ENCODE assay signal across 10 cellular contexts in genomic region chr22:17086750-17087149, GRCh38. TPM values are rescaled to one million over a fixed set of nuclear protein-coding genes. Genes with fewer than 3 reads are reported as not detected.
DNase-seq lines count a peak whose midpoint lies in the region; ATAC-seq and TF ChIP-seq lines count a peak whose summit lies in the region.
"Had no signal": no experiment of that assay in that cellular context is flagged by ENCODE, and none has a peak within 500 bp of the region (broad histone marks: within the 10 kb centered on the region; RNA-seq: fewer than 3 reads in every experiment).

No MANE protein-coding gene starts in this region.

- H3K4me3 ChIP-seq in hepatocyte (no peak overlapping the region), thyroid gland (replicated peaks in 1 of 3) (no peak overlapping the region), gastroesophageal sphincter (peak overlapping the region in 1 of 2 donors; percentile 82)
- H3K4me3 ChIP-seq: SJCRH30 had no signal

- peaks cover 12% of the 10 kb centered on the region for H3K27me3 Mint-ChIP-seq in activated CD8-positive, alpha-beta memory T cell treated with anti-CD3 and anti-CD28 coated beads, Interleukin-2, amount 10 ng/mL, durations not matched to agents 7 days and 5 days
- peaks cover 12% of the 10 kb centered on the region for H3K27me3 Mint-ChIP-seq in activated CD4-positive, alpha-beta memory T cell treated with anti-CD3 and anti-CD28 coated beads, Interleukin-2, amount 10 ng/mL, durations not matched to agents 7 days and 5 days
- no peaks in the 10 kb centered on the region for H3K27me3 Mint-ChIP-seq in stimulated activated naive CD8-positive, alpha-beta T cell treated with anti-CD3 and anti-CD28 coated beads, Interleukin-15, amount 100 ng/mL, for 72 hours

- H3K27ac ChIP-seq in hepatocyte, result no peak overlapping the region
- no peak overlapping the region for H3K27ac ChIP-seq in thyroid gland
- H3K27ac ChIP-seq in gastroesophageal sphincter, result no peak overlapping the region

- peak overlapping the region; percentile 80 for H3K4me3 Mint-ChIP-seq in activated CD8-positive, alpha-beta memory T cell treated with anti-CD3 and anti-CD28 coated beads, Interleukin-2, amount 10 ng/mL, durations not matched to agents 7 days and 5 days
- peak overlapping the region; percentile 81 for H3K4me3 Mint-ChIP-seq in activated CD4-positive, alpha-beta memory T cell treated with anti-CD3 and anti-CD28 coated beads, Interleukin-2, amount 10 ng/mL, durations not matched to agents 7 days and 5 days
- H3K4me3 Mint-ChIP-seq in stimulated activated naive CD8-positive, alpha-beta T cell treated with anti-CD3 and anti-CD28 coated beads, Interleukin-15, amount 100 ng/mL, for 72 hours, result peak overlapping the region; percentile 85 to 88

- CTCF ChIA-PET in activated CD8-positive, alpha-beta memory T cell treated with anti-CD3 and anti-CD28 coated beads, Interleukin-2, amount 10 ng/mL, durations not matched to agents 7 days and 5 days (lab: Charles Lee), result interaction anchor here (1.0 to 3.0 kb wide), 6 partner anchors 10 to 86 kb away, joined by 3 to 20 read pairs (median 7); no protein-coding TSS in a partner anchor
- CTCF ChIA-PET in activated CD4-positive, alpha-beta memory T cell treated with anti-CD3 and anti-CD28 coated beads, Interleukin-2, amount 10 ng/mL, durations not matched to agents 7 days and 5 days (lab: Charles Lee), result interaction anchor here (0.6 to 4.3 kb wide), 3 partner anchors 11 to 149 kb away, joined by 3 to 18 read pairs (median 7); no protein-coding TSS in a partner anchor

- H4K20me1 ChIP-seq in hepatocyte (ENCODE audit: insufficient read depth, poor library complexity, severe bottlenecking), result peaks cover 13% of the 10 kb centered on the region

- no peaks in the 10 kb centered on the region for H3K9me2 ChIP-seq in hepatocyte (replicated peaks; ENCODE audit: insufficient read depth)

- peak overlapping the region; percentile 83 for H3K27ac Mint-ChIP-seq in activated CD8-positive, alpha-beta memory T cell treated with anti-CD3 and anti-CD28 coated beads, Interleukin-2, amount 10 ng/mL, durations not matched to agents 7 days and 5 days
- H3K27ac Mint-ChIP-seq in activated CD4-positive, alpha-beta memory T cell treated with anti-CD3 and anti-CD28 coated beads, Interleukin-2, amount 10 ng/mL, durations not matched to agents 7 days and 5 days, result peak overlapping the region; percentile 68
- H3K27ac Mint-ChIP-seq in stimulated activated naive CD8-positive, alpha-beta T cell treated with anti-CD3 and anti-CD28 coated beads, Interleukin-15, amount 100 ng/mL, for 72 hours, result no peak overlapping the region

- H3K27me3 ChIP-seq in hepatocyte (no peaks in the 10 kb centered on the region), thyroid gland (no peaks in the 10 kb centered on the region), gastroesophageal sphincter (peaks cover 29% of the 10 kb centered on the region)
- H3K27me3 ChIP-seq: SJCRH30 had no signal

- H3K4me2 ChIP-seq in hepatocyte, result peak overlapping the region; percentile 91

- H3K9me3 ChIP-seq in hepatocyte (ENCODE audit: low read depth), result no peaks in the 10 kb centered on the region
- no peaks in the 10 kb centered on the region for H3K9me3 ChIP-seq in thyroid gland
- H3K9me3 ChIP-seq in gastroesophageal sphincter, result no peaks in the 10 kb centered on the region
- H3K9me3 ChIP-seq: SJCRH30 had no signal

- peaks cover 17% of the 10 kb centered on the region for H3K36me3 Mint-ChIP-seq in activated CD8-positive, alpha-beta memory T cell treated with anti-CD3 and anti-CD28 coated beads, Interleukin-2, amount 10 ng/mL, durations not matched to agents 7 days and 5 days
- H3K36me3 Mint-ChIP-seq in activated CD4-positive, alpha-beta memory T cell treated with anti-CD3 and anti-CD28 coated beads, Interleukin-2, amount 10 ng/mL, durations not matched to agents 7 days and 5 days (ENCODE audit: low read depth), result peaks cover 25% of the 10 kb centered on the region

- peaks cover 9% of the 10 kb centered on the region for H3K4me1 ChIP-seq in hepatocyte (ENCODE audit: insufficient read depth)
- peaks cover 5 to 11% of the 10 kb centered on the region in 2 donors for H3K4me1 ChIP-seq in thyroid gland
- H3K4me1 ChIP-seq in gastroesophageal sphincter, result peaks cover 0 to 33% (median 9%) of the 10 kb centered on the region in 3 donors

- POLR2A ChIA-PET in activated CD4-positive, alpha-beta memory T cell treated with anti-CD3 and anti-CD28 coated beads, Interleukin-2, amount 10 ng/mL, durations not matched to agents 7 days and 5 days (lab: Charles Lee), result interaction anchor here (1.0 to 4.5 kb wide), 10 partner anchors 11 to 552 kb away, joined by 3 to 39 read pairs (median 6); partner anchors contain the start of genes BCL2L13 and HDHD5

- no peak for TF ChIP-seq POLR2A in thyroid gland (IDR thresholded peaks at IDR 0.05)
- no peak for TF ChIP-seq POLR2A in gastroesophageal sphincter (IDR thresholded peaks at IDR 0.05)

- no peak for DNase-seq in activated CD8-positive, alpha-beta memory T cell treated with anti-CD3 and anti-CD28 coated beads, Interleukin-2, amount 10 ng/mL, durations not matched to agents 7 days and 5 days
- no peak for DNase-seq in activated CD8-positive, alpha-beta memory T cell treated with anti-CD3 and anti-CD28 coated beads, Interleukin-2, amount 50 U/mL, for 4 hours
- DNase-seq in activated CD4-positive, alpha-beta memory T cell treated with anti-CD3 and anti-CD28 coated beads, Interleukin-2, amount 10 ng/mL, durations not matched to agents 7 days and 5 days, result no peak
- DNase-seq in hepatocyte (ENCODE audit: low spot score) (no peak), NCI-H2029 treated with DMSO at 0.1 percent for 48 hours (lab: John Stamatoyannopoulos, UW) (no peak), thyroid gland (no peak)
- DNase-seq in stimulated activated naive CD8-positive, alpha-beta T cell treated with anti-CD3 and anti-CD28 coated beads, Interleukin-15, amount 100 ng/mL, for 72 hours, result peak in 1 of 2 donors; percentile 22
- DNase-seq: ACHN had no signal

- H3K4me1 Mint-ChIP-seq in activated CD8-positive, alpha-beta memory T cell treated with anti-CD3 and anti-CD28 coated beads, Interleukin-2, amount 10 ng/mL, durations not matched to agents 7 days and 5 days, result peaks cover 55% of the 10 kb centered on the region
- peaks cover 55% of the 10 kb centered on the region for H3K4me1 Mint-ChIP-seq in activated CD4-positive, alpha-beta memory T cell treated with anti-CD3 and anti-CD28 coated beads, Interleukin-2, amount 10 ng/mL, durations not matched to agents 7 days and 5 days
- peaks cover 69% of the 10 kb centered on the region for H3K4me1 Mint-ChIP-seq in stimulated activated naive CD8-positive, alpha-beta T cell treated with anti-CD3 and anti-CD28 coated beads, Interleukin-15, amount 100 ng/mL, for 72 hours

- no peak for ATAC-seq in activated CD8-positive, alpha-beta memory T cell treated with anti-CD3 and anti-CD28 coated beads, Interleukin-2, amount 10 ng/mL, durations not matched to agents 7 days and 5 days
- ATAC-seq in stimulated activated naive CD8-positive, alpha-beta T cell treated with anti-CD3 and anti-CD28 coated beads, Interleukin-15, amount 100 ng/mL, for 72 hours, result peak; percentile 11
- no peak for ATAC-seq in gastroesophageal sphincter

- intact Hi-C loops in thyroid gland (cut with DNase I), result no loop called here

- H3K9me3 Mint-ChIP-seq in activated CD8-positive, alpha-beta memory T cell treated with anti-CD3 and anti-CD28 coated beads, Interleukin-2, amount 10 ng/mL, durations not matched to agents 7 days and 5 days (ENCODE audit: low read depth), result no peaks in the 10 kb centered on the region
- H3K9me3 Mint-ChIP-seq in activated CD4-positive, alpha-beta memory T cell treated with anti-CD3 and anti-CD28 coated beads, Interleukin-2, amount 10 ng/mL, durations not matched to agents 7 days and 5 days, result no peaks in the 10 kb centered on the region
- no peaks in the 10 kb centered on the region for H3K9me3 Mint-ChIP-seq in stimulated activated naive CD8-positive, alpha-beta T cell treated with anti-CD3 and anti-CD28 coated beads, Interleukin-15, amount 100 ng/mL, for 72 hours

- no peak for TF ChIP-seq CTCF in hepatocyte (IDR thresholded peaks at IDR 0.05; ENCODE audit: poor library complexity)
- no peak for TF ChIP-seq CTCF in thyroid gland (IDR thresholded peaks at IDR 0.05)
- no peak for TF ChIP-seq CTCF in gastroesophageal sphincter (IDR thresholded peaks at IDR 0.05)

- no peak overlapping the region for H2AFZ ChIP-seq in hepatocyte

- no peak for TF ChIP-seq EP300 in gastroesophageal sphincter (IDR thresholded peaks at IDR 0.05)

- peaks cover 21% of the 10 kb centered on the region for H3K79me2 ChIP-seq in hepatocyte

- 72% methylated on average over 7 of the region's 7 CpGs for WGBS in hepatocyte (ENCODE audit: low lambda C conversion rate, missing lambda C conversion rate)
- WGBS in thyroid gland, 2 donors, result 77 to 81% methylated on average over 7 of the region's 7 CpGs
- 77 to 83% methylated on average over 1 to 6 of the region's 7 CpGs for WGBS in gastroesophageal sphincter (ENCODE audit: low coverage in 1 of 2), 2 donors

- H3K36me3 ChIP-seq in hepatocyte (replicated peaks; ENCODE audit: insufficient read depth, low read depth) (no peaks in the 10 kb centered on the region), thyroid gland (no peaks in the 10 kb centered on the region), gastroesophageal sphincter (no peaks in the 10 kb centered on the region)
- H3K36me3 ChIP-seq: SJCRH30 had no signal

RNA-seq across cellular contexts. Expression of gene IL17RA, which starts 1.9 kb away (rescaled TPM):
- total RNA-seq in activated CD8-positive, alpha-beta memory T cell treated with anti-CD3 and anti-CD28 coated beads, Interleukin-2, amount 10 ng/mL, durations not matched to agents 7 days and 5 days, result 10 to 100 TPM; 22.5 to 25.1 TPM
- total RNA-seq in activated CD4-positive, alpha-beta memory T cell treated with anti-CD3 and anti-CD28 coated beads, Interleukin-2, amount 10 ng/mL, durations not matched to agents 7 days and 5 days, result 10 to 100 TPM; 37.8 to 38.7 TPM
- total RNA-seq in hepatocyte (6.6 and 8.4 TPM in 2 replicates), thyroid gland (10 to 100 TPM; 10.3 to 19.1 (median 15.5) TPM), gastroesophageal sphincter (10 to 100 TPM in 3 of 4 donors, 1 to 10 TPM in 1; 5.9 to 15.6 (median 14.2) TPM)
- 13.1 and 14.6 TPM in 2 replicates for polyA plus RNA-seq in hepatocyte

RNA-seq across cellular contexts. Expression of gene TMEM121B, which starts 34.4 kb away (rescaled TPM):
- total RNA-seq in activated CD8-positive, alpha-beta memory T cell treated with anti-CD3 and anti-CD28 coated beads, Interleukin-2, amount 10 ng/mL, durations not matched to agents 7 days and 5 days, result not detected
- total RNA-seq in activated CD4-positive, alpha-beta memory T cell treated with anti-CD3 and anti-CD28 coated beads, Interleukin-2, amount 10 ng/mL, durations not matched to agents 7 days and 5 days, result not detected
- 0.50 and 0.76 TPM in 2 replicates for total RNA-seq in hepatocyte
- polyA plus RNA-seq in hepatocyte, result 0.30 TPM in 1 of 2 replicates, not detected in the other
- total RNA-seq in thyroid gland, result under 1 TPM in 2 of 4 donors, not detected in 2; 0.10 to 0.17 TPM
- total RNA-seq in gastroesophageal sphincter, result under 1 TPM; 0.30 to 0.81 (median 0.54) TPM

Comparison
In these comparisons a context has a peak if more than half of its experiments do, and no peak if none do; other contexts are left out.
1. H3K27ac Mint-ChIP-seq: peak in activated CD8-positive, alpha-beta memory T cell treated with anti-CD3 and anti-CD28 coated beads, Interleukin-2, amount 10 ng/mL, durations not matched to agents 7 days and 5 days (single experiment) and activated CD4-positive, alpha-beta memory T cell treated with anti-CD3 and anti-CD28 coated beads, Interleukin-2, amount 10 ng/mL, durations not matched to agents 7 days and 5 days (single experiment); none in stimulated activated naive CD8-positive, alpha-beta T cell treated with anti-CD3 and anti-CD28 coated beads, Interleukin-15, amount 100 ng/mL, for 72 hours (0 of 2).
2. Peak in every context shown above with its lines, with median percentiles within 50 percentile points of each other: H3K4me3 Mint-ChIP-seq.